16 cellular contexts compared by ENCODE assay signal in the genomic region with DNA sequence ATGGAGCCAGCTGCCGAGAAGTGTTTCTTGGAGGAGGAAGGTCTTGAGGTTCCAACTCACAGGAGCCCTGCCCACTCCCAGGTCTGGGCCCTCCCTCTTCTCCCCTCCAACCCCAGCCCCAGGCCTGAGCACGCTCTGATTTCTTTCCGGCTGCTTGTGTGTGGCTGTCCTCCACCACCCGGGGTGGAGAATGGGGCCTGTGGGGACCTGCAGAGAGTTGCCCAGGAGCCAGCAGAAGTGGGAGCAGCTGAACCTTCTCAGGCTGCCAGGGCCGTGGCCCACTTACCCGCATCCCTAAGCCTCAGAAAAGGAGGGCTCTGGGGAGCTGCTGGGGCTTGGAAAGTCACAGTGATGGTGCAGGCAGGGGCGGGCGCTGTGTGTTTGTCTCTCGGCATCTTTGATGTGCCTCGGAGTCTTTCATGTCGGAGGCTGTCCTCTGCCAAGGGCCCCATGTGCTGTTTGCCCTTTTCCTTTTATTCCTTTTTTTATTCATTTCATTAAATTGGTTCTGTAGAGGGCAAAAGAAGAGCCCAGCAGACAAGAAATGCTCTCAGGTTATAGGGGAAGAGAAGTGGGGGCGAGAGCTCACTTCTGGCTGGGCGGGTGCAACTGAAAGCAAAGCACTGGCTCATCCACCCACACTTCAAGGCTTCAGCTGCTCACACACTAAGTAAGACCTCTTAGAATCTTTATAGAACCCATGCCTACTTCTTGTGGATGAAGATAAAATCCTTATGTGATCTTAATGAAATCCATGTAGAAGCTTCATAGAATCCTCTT. TPM values are rescaled to one million over a fixed set of nuclear protein-coding genes. Genes with fewer than 3 reads are reported as not detected.
DNase-seq lines count a peak whose midpoint lies in the region; ATAC-seq and TF ChIP-seq lines count a peak whose summit lies in the region.
"Had no signal": no experiment of that assay in that cellular context is flagged by ENCODE, and none has a peak within 500 bp of the region (broad histone marks: within the 10 kb centered on the region; RNA-seq: fewer than 3 reads in every experiment).

No MANE protein-coding gene starts in this region.

- H3K4me1 ChIP-seq in mammary epithelial cell (ENCODE audit: insufficient read depth, low read length) = peaks cover 30% of the 10 kb centered on the region

- H3K9ac ChIP-seq in mammary epithelial cell (ENCODE audit: insufficient read depth, low read length) = peak overlapping the region; percentile 3

- ATAC-seq in HG02798 (IDR thresholded peaks at IDR 0.05; ENCODE audit: poor library complexity, unreplicated experiment) (peak; percentile 47), left lobe of liver (peak; percentile 16), HG03442 (IDR thresholded peaks at IDR 0.05; ENCODE audit: unreplicated experiment) (no peak), GM18909 (IDR thresholded peaks at IDR 0.05; ENCODE audit: poor library complexity, unreplicated experiment) (no peak)
- ATAC-seq: activated CD4-positive, CD25-positive, alpha-beta regulatory T cell treated with anti-CD3 and anti-CD28 coated beads, Interleukin-2, amount 50 U/mL, for 24 hours; right cardiac atrium had no signal

- H3K4me2 ChIP-seq in mammary epithelial cell (ENCODE audit: insufficient read depth, low read depth, low read length) = peak overlapping the region; percentile 70

- no peak for TF ChIP-seq CTCF in mammary epithelial cell (conservative IDR thresholded peaks at IDR 0.05 in 1 of 2, IDR thresholded peaks at IDR 0.05 in 1 of 2; ENCODE audit: extremely low read depth in 1 of 2, insufficient read depth in 1 of 2, low read depth in 1 of 2, low read length in 2 of 2)
- no peak for TF ChIP-seq CTCF in Calu3 (IDR thresholded peaks at IDR 0.05; ENCODE audit: unreplicated experiment)

- in situ Hi-C loops in mammary epithelial cell (cut with MboI; ENCODE audit: low sequenced_read_pairs in 2 of 2) = no loop called here

- H3K27me3 ChIP-seq in mammary epithelial cell (ENCODE audit: insufficient read depth, low read length) = no peaks in the 10 kb centered on the region

- no peak overlapping the region for H3K4me3 Mint-ChIP-seq in Calu3 (ENCODE audit: low read depth, unreplicated experiment)
- H3K4me3 Mint-ChIP-seq: T-helper 1 cell treated with Interleukin-12 subunit alpha and Interleukin-12 subunit beta and Interleukin-4 antibody, amounts not matched to agents 30 μg/mL and 1 μg/mL, for 36 hours had no signal

- no peaks in the 10 kb centered on the region for H3K9me3 Mint-ChIP-seq in Calu3 (ENCODE audit: low read depth, unreplicated experiment)
- H3K9me3 Mint-ChIP-seq: T-helper 1 cell treated with Interleukin-12 subunit alpha and Interleukin-12 subunit beta and Interleukin-4 antibody, amounts not matched to agents 30 μg/mL and 1 μg/mL, for 36 hours had no signal

- H4K20me1 ChIP-seq in mammary epithelial cell (ENCODE audit: insufficient read depth, low read length) = no peaks in the 10 kb centered on the region

- H2AFZ ChIP-seq in mammary epithelial cell (ENCODE audit: low read depth, low read length) = peak overlapping the region; percentile 34

- H3K9me3 ChIP-seq in mammary epithelial cell (replicated peaks; ENCODE audit: insufficient read depth, low read length) = no peaks in the 10 kb centered on the region

- H3K36me3 ChIP-seq in mammary epithelial cell (ENCODE audit: insufficient read depth, low read length) = no peaks in the 10 kb centered on the region

- H3K27me3 Mint-ChIP-seq in Calu3 (ENCODE audit: unreplicated experiment) = no peaks in the 10 kb centered on the region

- dilution Hi-C loops in mammary epithelial cell (cut with HindIII; ENCODE audit: low sequenced_read_pairs) = loop anchor here (5.0 kb wide), 1 partner anchor 35 kb away; no protein-coding TSS in a partner anchor

- intact Hi-C loops in mammary epithelial cell (cut with micrococcal nuclease) = no loop called here
- intact Hi-C loops in Calu3 (cut with micrococcal nuclease; ENCODE audit: unreplicated experiment) = no loop called here

- CTCF ChIA-PET in mammary epithelial cell (lab: Charles Lee; ENCODE audit: low non-redundant PET) = no interaction called here
- CTCF ChIA-PET in Calu3 (lab: Charles Lee) = no interaction called here

- WGBS in mammary epithelial cell (ENCODE audit: low coverage, missing lambda C conversion rate) = 2% methylated on average over 7 of the region's 13 CpGs

- BruUV-seq in mammary epithelial cell (replicated peaks; lab: Mats Ljungman, UMichigan) = TSS peak; percentile 68
- no TSS peak for BruUV-seq in Calu3 (replicated peaks; lab: Mats Ljungman, UMichigan)

- no peaks in the 10 kb centered on the region for H3K79me2 ChIP-seq in mammary epithelial cell (ENCODE audit: insufficient read depth, low read length)

- DNase-seq in mammary epithelial cell = peak; percentile 92
- DNase-seq in left lobe of liver (ENCODE audit: low spot score) = peak; percentile 47
- DNase-seq in Calu3 = no peak
- no peak for DNase-seq in NCI-H1694 treated with DMSO at 0.1 percent for 48 hours (lab: John Stamatoyannopoulos, UW)
- DNase-seq: activated gamma-delta T cell treated with Interleukin-2 at 50 U/mL for 16 hours; GF-D8; mesendoderm; NCI-H2107; stimulated activated CD4-positive, alpha-beta T cell treated with anti-CD3 and anti-CD28 coated beads, Interleukin-1b, Interleukin-23, amount 100 ng/mL, for 48 hours had no signal

- peaks cover 7% of the 10 kb centered on the region for H3K4me1 Mint-ChIP-seq in Calu3 (ENCODE audit: low read depth, unreplicated experiment)

- H3K27ac Mint-ChIP-seq in Calu3 (ENCODE audit: unreplicated experiment) = no peak overlapping the region
- H3K27ac Mint-ChIP-seq: T-helper 1 cell treated with Interleukin-12 subunit alpha and Interleukin-12 subunit beta and Interleukin-4 antibody, amounts not matched to agents 30 μg/mL and 1 μg/mL, for 36 hours had no signal

- H3K27ac ChIP-seq in mammary epithelial cell (ENCODE audit: insufficient read depth, low read depth, low read length) (peak overlapping the region; percentile 28), skin epidermis (peak overlapping the region in 20 of 21 experiments; percentile 10 to 83 (median 75))

- H3K4me3 ChIP-seq in mammary epithelial cell (replicated peaks in 1 of 3; ENCODE audit: insufficient read depth in 1 of 3, low read depth in 2 of 3, low read length in 3 of 3) = peak overlapping the region in 1 of 3 experiments; percentile 2
- no peak overlapping the region for H3K4me3 ChIP-seq in skin epidermis

- no peaks in the 10 kb centered on the region for H3K36me3 Mint-ChIP-seq in Calu3 (ENCODE audit: insufficient read depth, unreplicated experiment)

RNA-seq across cellular contexts. Expression of a gene that starts 52.5 kb away (rescaled TPM):
- total RNA-seq in mammary epithelial cell (1,000 to 10,000 TPM in 1 of 2 donors, 100 to 1,000 TPM in 1; 574 to 1,408 TPM), left lobe of liver (537 TPM), Calu3 (2022) (118 and 136 TPM in 2 replicates)
- polyA plus RNA-seq in mammary epithelial cell = 1,215 TPM
- polyA minus RNA-seq in mammary epithelial cell = 602 TPM

Comparison
In these comparisons a context has a peak if more than half of its experiments do, and no peak if none do; other contexts are left out.
1. ATAC-seq: peak in HG02798 (single experiment) and left lobe of liver (single experiment); none in HG03442 (single experiment) and GM18909 (single experiment).
2. DNase-seq: peak in mammary epithelial cell (single experiment) and left lobe of liver (single experiment); none in Calu3 (single experiment) and NCI-H1694 treated with DMSO at 0.1 percent for 48 hours (single experiment).